1 cellular context compared by ENCODE assay signal in genomic region chr6:81727876-81728517, GRCh38.
A peak's percentile ranks its signal among the peaks of the same experiment; 100 is the strongest.
TF ChIP-seq lines count a peak whose summit lies in the region.

No MANE protein-coding gene starts in this region.

TF ChIP-seq in GM12878, 131 proteins besides CTCF, POLR2A, EP300 and RAD21 (continued from another document):
- TF ChIP-seq PRDM15 (CRISPR knock-in tag; IDR thresholded peaks at IDR 0.05) (no peak), CHD1 (IDR thresholded peaks at IDR 0.05; ENCODE audit: low read depth, low read length) (no peak), IRF3 (IDR thresholded peaks at IDR 0.05) (no peak), DPF2 (IDR thresholded peaks at IDR 0.05) (peak; percentile 60; the same call in 1 of the 2 replicates), NBN (IDR thresholded peaks at IDR 0.05) (peak; percentile 75), POU2F2 (IDR thresholded peaks at IDR 0.05; ENCODE audit: borderline replicate concordance, low read depth, low read length) (no peak), PKNOX1 (IDR thresholded peaks at IDR 0.05) (peak; percentile 78), ZZZ3 (IDR thresholded peaks at IDR 0.05; ENCODE audit: control insufficient read depth, insufficient read length, low read depth) (no peak), ELK1 (IDR thresholded peaks at IDR 0.05; ENCODE audit: low read depth, low read length) (no peak), MYB (IDR thresholded peaks at IDR 0.05; ENCODE audit: borderline replicate concordance, low read depth, low read length) (no peak), HSF1 (IDR thresholded peaks at IDR 0.05; ENCODE audit: low read depth, low read length) (no peak), IKZF1 (conservative IDR thresholded peaks at IDR 0.05) (peak; percentile 66), IKZF2 (IDR thresholded peaks at IDR 0.05) (peak; percentile 67 to 68; a peak in 3 of 4 replicates), NR2F1 (conservative IDR thresholded peaks at IDR 0.05) (0 out of 2 replicates have a peak, but pooled peaks have one; percentile 25), ETV6 (conservative IDR thresholded peaks at IDR 0.05 in 1 of 2, IDR thresholded peaks at IDR 0.05 in 1 of 2; ENCODE audit: borderline replicate concordance in 1 of 2, low read depth in 1 of 2) (no peak), ASH2L (IDR thresholded peaks at IDR 0.05; ENCODE audit: borderline replicate concordance, low read depth) (no peak), HDAC2 (IDR thresholded peaks at IDR 0.05) (no peak), SREBF1 (IDR thresholded peaks at IDR 0.05; ENCODE audit: low read length) (no peak), ZNF622 (IDR thresholded peaks at IDR 0.05) (no peak), SREBF2 (IDR thresholded peaks at IDR 0.05; ENCODE audit: low read length) (no peak), JUNB (IDR thresholded peaks at IDR 0.05) (peak; percentile 25; the same call in 1 of the 2 replicates)
- TF ChIP-seq, protein P1, sequence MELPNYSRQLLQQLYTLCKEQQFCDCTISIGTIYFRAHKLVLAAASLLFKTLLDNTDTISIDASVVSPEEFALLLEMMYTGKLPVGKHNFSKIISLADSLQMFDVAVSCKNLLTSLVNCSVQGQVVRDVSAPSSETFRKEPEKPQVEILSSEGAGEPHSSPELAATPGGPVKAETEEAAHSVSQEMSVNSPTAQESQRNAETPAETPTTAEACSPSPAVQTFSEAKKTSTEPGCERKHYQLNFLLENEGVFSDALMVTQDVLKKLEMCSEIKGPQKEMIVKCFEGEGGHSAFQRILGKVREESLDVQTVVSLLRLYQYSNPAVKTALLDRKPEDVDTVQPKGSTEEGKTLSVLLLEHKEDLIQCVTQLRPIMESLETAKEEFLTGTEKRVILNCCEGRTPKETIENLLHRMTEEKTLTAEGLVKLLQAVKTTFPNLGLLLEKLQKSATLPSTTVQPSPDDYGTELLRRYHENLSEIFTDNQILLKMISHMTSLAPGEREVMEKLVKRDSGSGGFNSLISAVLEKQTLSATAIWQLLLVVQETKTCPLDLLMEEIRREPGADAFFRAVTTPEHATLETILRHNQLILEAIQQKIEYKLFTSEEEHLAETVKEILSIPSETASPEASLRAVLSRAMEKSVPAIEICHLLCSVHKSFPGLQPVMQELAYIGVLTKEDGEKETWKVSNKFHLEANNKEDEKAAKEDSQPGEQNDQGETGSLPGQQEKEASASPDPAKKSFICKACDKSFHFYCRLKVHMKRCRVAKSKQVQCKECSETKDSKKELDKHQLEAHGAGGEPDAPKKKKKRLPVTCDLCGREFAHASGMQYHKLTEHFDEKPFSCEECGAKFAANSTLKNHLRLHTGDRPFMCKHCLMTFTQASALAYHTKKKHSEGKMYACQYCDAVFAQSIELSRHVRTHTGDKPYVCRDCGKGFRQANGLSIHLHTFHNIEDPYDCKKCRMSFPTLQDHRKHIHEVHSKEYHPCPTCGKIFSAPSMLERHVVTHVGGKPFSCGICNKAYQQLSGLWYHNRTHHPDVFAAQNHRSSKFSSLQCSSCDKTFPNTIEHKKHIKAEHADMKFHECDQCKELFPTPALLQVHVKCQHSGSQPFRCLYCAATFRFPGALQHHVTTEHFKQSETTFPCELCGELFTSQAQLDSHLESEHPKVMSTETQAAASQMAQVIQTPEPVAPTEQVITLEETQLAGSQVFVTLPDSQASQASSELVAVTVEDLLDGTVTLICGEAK (IDR thresholded peaks at IDR 0.05; ENCODE audit: borderline replicate concordance), result no peak
- TF ChIP-seq, protein P2, sequence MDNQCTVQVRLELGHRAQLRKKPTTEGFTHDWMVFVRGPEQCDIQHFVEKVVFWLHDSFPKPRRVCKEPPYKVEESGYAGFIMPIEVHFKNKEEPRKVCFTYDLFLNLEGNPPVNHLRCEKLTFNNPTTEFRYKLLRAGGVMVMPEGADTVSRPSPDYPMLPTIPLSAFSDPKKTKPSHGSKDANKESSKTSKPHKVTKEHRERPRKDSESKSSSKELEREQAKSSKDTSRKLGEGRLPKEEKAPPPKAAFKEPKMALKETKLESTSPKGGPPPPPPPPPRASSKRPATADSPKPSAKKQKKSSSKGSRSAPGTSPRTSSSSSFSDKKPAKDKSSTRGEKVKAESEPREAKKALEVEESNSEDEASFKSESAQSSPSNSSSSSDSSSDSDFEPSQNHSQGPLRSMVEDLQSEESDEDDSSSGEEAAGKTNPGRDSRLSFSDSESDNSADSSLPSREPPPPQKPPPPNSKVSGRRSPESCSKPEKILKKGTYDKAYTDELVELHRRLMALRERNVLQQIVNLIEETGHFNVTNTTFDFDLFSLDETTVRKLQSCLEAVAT (IDR thresholded peaks at IDR 0.05), result 0 out of 2 replicates have a peak, but pooled peaks have one; percentile 25
- TF ChIP-seq, protein P3, sequence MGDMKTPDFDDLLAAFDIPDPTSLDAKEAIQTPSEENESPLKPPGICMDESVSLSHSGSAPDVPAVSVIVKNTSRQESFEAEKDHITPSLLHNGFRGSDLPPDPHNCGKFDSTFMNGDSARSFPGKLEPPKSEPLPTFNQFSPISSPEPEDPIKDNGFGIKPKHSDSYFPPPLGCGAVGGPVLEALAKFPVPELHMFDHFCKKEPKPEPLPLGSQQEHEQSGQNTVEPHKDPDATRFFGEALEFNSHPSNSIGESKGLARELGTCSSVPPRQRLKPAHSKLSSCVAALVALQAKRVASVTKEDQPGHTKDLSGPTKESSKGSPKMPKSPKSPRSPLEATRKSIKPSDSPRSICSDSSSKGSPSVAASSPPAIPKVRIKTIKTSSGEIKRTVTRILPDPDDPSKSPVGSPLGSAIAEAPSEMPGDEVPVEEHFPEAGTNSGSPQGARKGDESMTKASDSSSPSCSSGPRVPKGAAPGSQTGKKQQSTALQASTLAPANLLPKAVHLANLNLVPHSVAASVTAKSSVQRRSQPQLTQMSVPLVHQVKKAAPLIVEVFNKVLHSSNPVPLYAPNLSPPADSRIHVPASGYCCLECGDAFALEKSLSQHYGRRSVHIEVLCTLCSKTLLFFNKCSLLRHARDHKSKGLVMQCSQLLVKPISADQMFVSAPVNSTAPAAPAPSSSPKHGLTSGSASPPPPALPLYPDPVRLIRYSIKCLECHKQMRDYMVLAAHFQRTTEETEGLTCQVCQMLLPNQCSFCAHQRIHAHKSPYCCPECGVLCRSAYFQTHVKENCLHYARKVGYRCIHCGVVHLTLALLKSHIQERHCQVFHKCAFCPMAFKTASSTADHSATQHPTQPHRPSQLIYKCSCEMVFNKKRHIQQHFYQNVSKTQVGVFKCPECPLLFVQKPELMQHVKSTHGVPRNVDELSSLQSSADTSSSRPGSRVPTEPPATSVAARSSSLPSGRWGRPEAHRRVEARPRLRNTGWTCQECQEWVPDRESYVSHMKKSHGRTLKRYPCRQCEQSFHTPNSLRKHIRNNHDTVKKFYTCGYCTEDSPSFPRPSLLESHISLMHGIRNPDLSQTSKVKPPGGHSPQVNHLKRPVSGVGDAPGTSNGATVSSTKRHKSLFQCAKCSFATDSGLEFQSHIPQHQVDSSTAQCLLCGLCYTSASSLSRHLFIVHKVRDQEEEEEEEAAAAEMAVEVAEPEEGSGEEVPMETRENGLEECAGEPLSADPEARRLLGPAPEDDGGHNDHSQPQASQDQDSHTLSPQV (IDR thresholded peaks at IDR 0.05), result no peak
